ENCODE assay signal across 1 cellular context in the genomic region with DNA sequence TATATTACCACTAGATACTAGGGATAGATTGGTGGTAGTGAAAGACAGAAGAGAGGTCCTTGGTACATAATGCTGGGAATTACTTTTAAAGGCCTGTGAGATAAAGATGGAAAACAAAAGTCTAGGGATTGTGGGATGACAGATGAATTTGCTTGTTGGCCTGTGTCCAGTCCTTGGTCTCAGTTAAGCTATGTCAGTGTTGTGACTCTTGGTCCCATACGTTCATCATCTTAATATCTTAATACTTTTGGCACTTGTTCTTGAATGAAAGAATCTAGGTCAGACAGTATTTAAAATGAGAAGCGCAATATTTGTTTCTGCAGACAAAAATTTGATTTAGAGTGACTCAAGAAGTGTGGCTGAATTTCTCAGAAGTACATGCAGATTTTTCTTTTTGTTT.
TF ChIP-seq lines count a peak whose summit lies in the region.

No MANE protein-coding gene starts in this region.

TF ChIP-seq in GM23338, 12 proteins besides CTCF, POLR2A, EP300 and RAD21:
- TF ChIP-seq EZH2phosphoT487 (IDR thresholded peaks at IDR 0.05; ENCODE audit: unreplicated experiment) (no peak), ZNF331 (CRISPR knock-in tag; IDR thresholded peaks at IDR 0.05; ENCODE audit: low read depth) (no peak), NANOG (IDR thresholded peaks at IDR 0.05; ENCODE audit: borderline replicate concordance) (no peak), EZH2 (IDR thresholded peaks at IDR 0.05; ENCODE audit: low read depth, unreplicated experiment) (no peak), POLR2AphosphoS5 (IDR thresholded peaks at IDR 0.05; ENCODE audit: low read depth) (no peak), ZNF114 (CRISPR knock-in tag; IDR thresholded peaks at IDR 0.05) (no peak), ZNF462 (CRISPR knock-in tag; IDR thresholded peaks at IDR 0.05) (no peak), CREB1 (CRISPR knock-in tag; IDR thresholded peaks at IDR 0.05; ENCODE audit: low read depth) (no peak)
- TF ChIP-seq, protein P1, sequence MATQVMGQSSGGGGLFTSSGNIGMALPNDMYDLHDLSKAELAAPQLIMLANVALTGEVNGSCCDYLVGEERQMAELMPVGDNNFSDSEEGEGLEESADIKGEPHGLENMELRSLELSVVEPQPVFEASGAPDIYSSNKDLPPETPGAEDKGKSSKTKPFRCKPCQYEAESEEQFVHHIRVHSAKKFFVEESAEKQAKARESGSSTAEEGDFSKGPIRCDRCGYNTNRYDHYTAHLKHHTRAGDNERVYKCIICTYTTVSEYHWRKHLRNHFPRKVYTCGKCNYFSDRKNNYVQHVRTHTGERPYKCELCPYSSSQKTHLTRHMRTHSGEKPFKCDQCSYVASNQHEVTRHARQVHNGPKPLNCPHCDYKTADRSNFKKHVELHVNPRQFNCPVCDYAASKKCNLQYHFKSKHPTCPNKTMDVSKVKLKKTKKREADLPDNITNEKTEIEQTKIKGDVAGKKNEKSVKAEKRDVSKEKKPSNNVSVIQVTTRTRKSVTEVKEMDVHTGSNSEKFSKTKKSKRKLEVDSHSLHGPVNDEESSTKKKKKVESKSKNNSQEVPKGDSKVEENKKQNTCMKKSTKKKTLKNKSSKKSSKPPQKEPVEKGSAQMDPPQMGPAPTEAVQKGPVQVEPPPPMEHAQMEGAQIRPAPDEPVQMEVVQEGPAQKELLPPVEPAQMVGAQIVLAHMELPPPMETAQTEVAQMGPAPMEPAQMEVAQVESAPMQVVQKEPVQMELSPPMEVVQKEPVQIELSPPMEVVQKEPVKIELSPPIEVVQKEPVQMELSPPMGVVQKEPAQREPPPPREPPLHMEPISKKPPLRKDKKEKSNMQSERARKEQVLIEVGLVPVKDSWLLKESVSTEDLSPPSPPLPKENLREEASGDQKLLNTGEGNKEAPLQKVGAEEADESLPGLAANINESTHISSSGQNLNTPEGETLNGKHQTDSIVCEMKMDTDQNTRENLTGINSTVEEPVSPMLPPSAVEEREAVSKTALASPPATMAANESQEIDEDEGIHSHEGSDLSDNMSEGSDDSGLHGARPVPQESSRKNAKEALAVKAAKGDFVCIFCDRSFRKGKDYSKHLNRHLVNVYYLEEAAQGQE (IDR thresholded peaks at IDR 0.05; ENCODE audit: unreplicated experiment) = no peak
